In genomic region chr9:110064721-110065252, GRCh38 we compare ENCODE assay signal across 1 cellular context.
TF ChIP-seq lines count a peak whose summit lies in the region.

No MANE protein-coding gene starts in this region.

TF ChIP-seq in WTC11, 78 proteins besides CTCF, POLR2A, EP300 and RAD21 (continued from another document):
- TF ChIP-seq, protein P1, sequence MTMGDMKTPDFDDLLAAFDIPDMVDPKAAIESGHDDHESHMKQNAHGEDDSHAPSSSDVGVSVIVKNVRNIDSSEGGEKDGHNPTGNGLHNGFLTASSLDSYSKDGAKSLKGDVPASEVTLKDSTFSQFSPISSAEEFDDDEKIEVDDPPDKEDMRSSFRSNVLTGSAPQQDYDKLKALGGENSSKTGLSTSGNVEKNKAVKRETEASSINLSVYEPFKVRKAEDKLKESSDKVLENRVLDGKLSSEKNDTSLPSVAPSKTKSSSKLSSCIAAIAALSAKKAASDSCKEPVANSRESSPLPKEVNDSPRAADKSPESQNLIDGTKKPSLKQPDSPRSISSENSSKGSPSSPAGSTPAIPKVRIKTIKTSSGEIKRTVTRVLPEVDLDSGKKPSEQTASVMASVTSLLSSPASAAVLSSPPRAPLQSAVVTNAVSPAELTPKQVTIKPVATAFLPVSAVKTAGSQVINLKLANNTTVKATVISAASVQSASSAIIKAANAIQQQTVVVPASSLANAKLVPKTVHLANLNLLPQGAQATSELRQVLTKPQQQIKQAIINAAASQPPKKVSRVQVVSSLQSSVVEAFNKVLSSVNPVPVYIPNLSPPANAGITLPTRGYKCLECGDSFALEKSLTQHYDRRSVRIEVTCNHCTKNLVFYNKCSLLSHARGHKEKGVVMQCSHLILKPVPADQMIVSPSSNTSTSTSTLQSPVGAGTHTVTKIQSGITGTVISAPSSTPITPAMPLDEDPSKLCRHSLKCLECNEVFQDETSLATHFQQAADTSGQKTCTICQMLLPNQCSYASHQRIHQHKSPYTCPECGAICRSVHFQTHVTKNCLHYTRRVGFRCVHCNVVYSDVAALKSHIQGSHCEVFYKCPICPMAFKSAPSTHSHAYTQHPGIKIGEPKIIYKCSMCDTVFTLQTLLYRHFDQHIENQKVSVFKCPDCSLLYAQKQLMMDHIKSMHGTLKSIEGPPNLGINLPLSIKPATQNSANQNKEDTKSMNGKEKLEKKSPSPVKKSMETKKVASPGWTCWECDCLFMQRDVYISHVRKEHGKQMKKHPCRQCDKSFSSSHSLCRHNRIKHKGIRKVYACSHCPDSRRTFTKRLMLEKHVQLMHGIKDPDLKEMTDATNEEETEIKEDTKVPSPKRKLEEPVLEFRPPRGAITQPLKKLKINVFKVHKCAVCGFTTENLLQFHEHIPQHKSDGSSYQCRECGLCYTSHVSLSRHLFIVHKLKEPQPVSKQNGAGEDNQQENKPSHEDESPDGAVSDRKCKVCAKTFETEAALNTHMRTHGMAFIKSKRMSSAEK (CRISPR knock-in tag; IDR thresholded peaks at IDR 0.05; ENCODE audit: borderline replicate concordance) = no peak
- TF ChIP-seq CREM (CRISPR knock-in tag; IDR thresholded peaks at IDR 0.05) (no peak), EMX1 (CRISPR knock-in tag; IDR thresholded peaks at IDR 0.05) (no peak)
